In the genomic region with DNA sequence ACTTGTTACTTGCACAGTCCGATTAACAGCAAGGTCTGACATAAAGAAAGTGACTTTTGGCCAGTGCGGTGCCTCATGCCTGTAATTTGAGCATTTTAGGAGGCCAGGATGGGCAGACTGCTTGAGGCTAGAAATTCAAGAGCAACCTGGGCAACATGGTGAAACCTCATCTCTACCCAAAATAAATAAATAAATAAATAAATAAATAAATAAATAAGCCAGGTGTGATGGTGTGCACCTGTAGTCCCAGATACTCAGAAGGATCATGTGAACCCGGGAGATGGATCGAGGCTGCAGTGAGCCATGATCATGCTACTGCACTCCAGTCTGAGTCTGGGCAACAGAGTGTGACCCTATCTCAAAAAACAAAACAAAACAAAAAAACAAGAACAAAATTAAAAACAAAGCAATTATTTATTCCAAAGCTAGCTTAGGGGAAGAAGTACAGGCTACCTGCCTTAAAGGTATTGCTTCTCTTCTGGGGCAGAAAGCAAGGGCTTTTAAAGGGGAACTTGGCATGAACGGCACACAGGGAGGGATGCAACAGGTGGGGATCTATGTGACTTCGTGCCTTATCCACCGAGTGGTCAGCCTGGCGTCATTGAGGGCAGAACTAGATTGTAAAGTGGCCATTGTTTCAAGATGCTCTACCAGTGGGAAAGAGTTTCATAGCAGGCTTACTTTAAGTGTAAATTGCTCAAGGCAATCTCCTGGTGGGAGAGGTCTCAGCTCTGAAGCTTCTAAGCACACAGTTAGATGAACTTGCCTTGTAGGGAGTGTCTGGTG, we compare ENCODE assay signal across 23 cellular contexts.
"Had no signal": no experiment of that assay in that cellular context is flagged by ENCODE, and none has a peak within 500 bp of the region (broad histone marks: within the 10 kb centered on the region; RNA-seq: fewer than 3 reads in every experiment).

No MANE protein-coding gene starts in this region.

- H3K4me1 ChIP-seq: right atrium auricular region, spleen, upper lobe of right lung had no signal

- DNase-seq: activated CD4-positive, alpha-beta memory T cell treated with anti-CD3 and anti-CD28 coated beads for 36 hours; activated CD4-positive, alpha-beta T cell treated with anti-CD3 and anti-CD28 coated beads for 48 hours; activated CD4-positive, CD25-positive, alpha-beta regulatory T cell; activated naive CD4-positive, alpha-beta T cell treated with Interleukin-2 at 50 U/mL for 16 hours; activated naive CD8-positive, alpha-beta T cell treated with anti-CD3 and anti-CD28 coated beads for 36 hours; activated T-cell treated with anti-CD3 and anti-CD28 coated beads, Interleukin-2, amount 50 U/mL, for 48 hours; midbrain; ovary; psoas muscle; spleen; stimulated activated CD4-positive, alpha-beta T cell treated with anti-CD3 and anti-CD28 coated beads, Interleukin-4, amount 100 ng/mL, for 1 hour; stimulated activated naive CD8-positive, alpha-beta T cell treated with anti-CD3 and anti-CD28 coated beads, Interleukin-15, Interleukin-2, amounts not matched to agents 100 U/mL and 50 U/mL, for 24 hours; T1000; upper lobe of right lung had no signal

- ATAC-seq: heart right ventricle; left lobe of liver; natural killer cell treated with Interleukin-12 subunit alpha and Interleukin-12 subunit beta and Interleukin-15 and Interleukin-18, amount 100 ng/mL, for 72 hours; stimulated activated naive CD8-positive, alpha-beta T cell treated with anti-CD3 and anti-CD28 coated beads, Interleukin-15, Interleukin-2, amounts not matched to agents 100 U/mL and 50 U/mL, for 24 hours; upper lobe of right lung had no signal

- H3K27ac ChIP-seq: coronary artery, heart right ventricle, neutrophil, ovary, psoas muscle, right atrium auricular region, spleen, upper lobe of right lung had no signal

- H3K9me3 ChIP-seq: neutrophil, ovary, psoas muscle, right atrium auricular region, spleen, upper lobe of right lung had no signal

- H3K36me3 ChIP-seq: heart right ventricle, neutrophil, ovary, right atrium auricular region, spleen, upper lobe of right lung had no signal

- H3K4me3 ChIP-seq: coronary artery, heart right ventricle, ovary, psoas muscle, right atrium auricular region, spleen, upper lobe of right lung had no signal

- FAIRE-seq: astrocyte, endometrium, keratinocyte had no signal

- H3K27me3 ChIP-seq: heart right ventricle, neutrophil, ovary, right atrium auricular region, spleen, upper lobe of right lung had no signal
